8 cellular contexts compared by ENCODE assay signal in genomic region chr4:73222466-73223257, GRCh38. TPM values are rescaled to one million over a fixed set of nuclear protein-coding genes. Genes with fewer than 3 reads are reported as not detected.
DNase-seq lines count a peak whose midpoint lies in the region; ATAC-seq and TF ChIP-seq lines count a peak whose summit lies in the region.

No MANE protein-coding gene starts in this region.

- intact Hi-C loops in esophagus muscularis mucosa (cut with DNase I), result no loop called here
- intact Hi-C loops in testis (cut with DNase I; ENCODE audit: low total_unique reads), result no loop called here

- WGBS in esophagus muscularis mucosa, result 2% methylated on average over 6 of the region's 6 CpGs
- WGBS in testis, 2 donors, result 21 to 29% methylated on average over 6 of the region's 6 CpGs

- H3K4me3 ChIP-seq in esophagus muscularis mucosa (peak overlapping the region; percentile 53 to 58 (median 56)), testis (peak overlapping the region; percentile 31 to 58)

- no peaks in the 10 kb centered on the region for H3K9me3 Mint-ChIP-seq in activated CD8-positive, alpha-beta memory T cell treated with anti-CD3 and anti-CD28 coated beads, Interleukin-2, amount 10 ng/mL, durations not matched to agents 7 days and 5 days (ENCODE audit: low read depth)
- no peaks in the 10 kb centered on the region for H3K9me3 Mint-ChIP-seq in naive thymus-derived CD8-positive, alpha-beta T cell

- ATAC-seq in GM19463 (IDR thresholded peaks at IDR 0.05; ENCODE audit: unreplicated experiment) (peak; percentile 100), HG03571 (IDR thresholded peaks at IDR 0.05; ENCODE audit: unreplicated experiment) (peak; percentile 97)
- ATAC-seq in activated CD8-positive, alpha-beta memory T cell treated with anti-CD3 and anti-CD28 coated beads, Interleukin-2, amount 10 ng/mL, durations not matched to agents 7 days and 5 days, result peak; percentile 100
- peak; percentile 99 to 100 for ATAC-seq in naive thymus-derived CD8-positive, alpha-beta T cell

- H3K27ac ChIP-seq in esophagus muscularis mucosa (replicated peaks in 1 of 4) (peak overlapping the region; percentile 76 to 92 (median 80)), testis (peak overlapping the region; percentile 68 to 78)

- H3K9me3 ChIP-seq in esophagus muscularis mucosa (no peaks in the 10 kb centered on the region), testis (no peaks in the 10 kb centered on the region)

- peaks cover 6% of the 10 kb centered on the region for H3K36me3 Mint-ChIP-seq in activated CD8-positive, alpha-beta memory T cell treated with anti-CD3 and anti-CD28 coated beads, Interleukin-2, amount 10 ng/mL, durations not matched to agents 7 days and 5 days
- peaks cover 0 to 11% (median 1%) of the 10 kb centered on the region in 3 donors for H3K36me3 Mint-ChIP-seq in naive thymus-derived CD8-positive, alpha-beta T cell

- no peaks in the 10 kb centered on the region for H3K27me3 ChIP-seq in esophagus muscularis mucosa
- H3K27me3 ChIP-seq in testis, result no peaks in the 10 kb centered on the region

- no peak for TF ChIP-seq POLR2A in esophagus muscularis mucosa (IDR thresholded peaks at IDR 0.05; ENCODE audit: low read depth)
- TF ChIP-seq POLR2A in testis (IDR thresholded peaks at IDR 0.05), result no peak

- no peaks in the 10 kb centered on the region for H3K36me3 ChIP-seq in esophagus muscularis mucosa
- no peaks in the 10 kb centered on the region for H3K36me3 ChIP-seq in testis (ENCODE audit: low read depth, missing control alignments)

- peaks cover 20% of the 10 kb centered on the region for H3K4me1 Mint-ChIP-seq in activated CD8-positive, alpha-beta memory T cell treated with anti-CD3 and anti-CD28 coated beads, Interleukin-2, amount 10 ng/mL, durations not matched to agents 7 days and 5 days
- H3K4me1 Mint-ChIP-seq in naive thymus-derived CD8-positive, alpha-beta T cell, result peaks cover 7 to 47% (median 39%) of the 10 kb centered on the region in 4 donors

- CTCF ChIA-PET in activated CD8-positive, alpha-beta memory T cell treated with anti-CD3 and anti-CD28 coated beads, Interleukin-2, amount 10 ng/mL, durations not matched to agents 7 days and 5 days (lab: Charles Lee), result interaction anchor here (0.8 to 3.3 kb wide), 3 partner anchors 10 to 37 kb away, joined by 3 to 14 read pairs (median 4); no protein-coding TSS in a partner anchor

- peaks cover 31 to 48% (median 43%) of the 10 kb centered on the region in 4 donors for H3K4me1 ChIP-seq in esophagus muscularis mucosa
- peaks cover 14% of the 10 kb centered on the region for H3K4me1 ChIP-seq in testis

- no peaks in the 10 kb centered on the region for H3K27me3 Mint-ChIP-seq in activated CD8-positive, alpha-beta memory T cell treated with anti-CD3 and anti-CD28 coated beads, Interleukin-2, amount 10 ng/mL, durations not matched to agents 7 days and 5 days
- H3K27me3 Mint-ChIP-seq in naive thymus-derived CD8-positive, alpha-beta T cell, result no peaks in the 10 kb centered on the region

- no peak overlapping the region for H3K27ac Mint-ChIP-seq in activated CD8-positive, alpha-beta memory T cell treated with anti-CD3 and anti-CD28 coated beads, Interleukin-2, amount 10 ng/mL, durations not matched to agents 7 days and 5 days
- no peak overlapping the region for H3K27ac Mint-ChIP-seq in naive thymus-derived CD8-positive, alpha-beta T cell

- H3K4me3 Mint-ChIP-seq in activated CD8-positive, alpha-beta memory T cell treated with anti-CD3 and anti-CD28 coated beads, Interleukin-2, amount 10 ng/mL, durations not matched to agents 7 days and 5 days, result no peak overlapping the region
- no peak overlapping the region for H3K4me3 Mint-ChIP-seq in naive thymus-derived CD8-positive, alpha-beta T cell

- TF ChIP-seq EP300 in esophagus muscularis mucosa (IDR thresholded peaks at IDR 0.05), result no peak

- peak in 1 of 3 experiments; percentile 5 for TF ChIP-seq CTCF in esophagus muscularis mucosa (IDR thresholded peaks at IDR 0.05)
- no peak for TF ChIP-seq CTCF in testis (IDR thresholded peaks at IDR 0.05)

- DNase-seq in DMS114 treated with DMSO at 0.1 percent for 48 hours (lab: John Stamatoyannopoulos, UW; ENCODE audit: unreplicated experiment), result peak; percentile 16
- DNase-seq in NCI-H774 (lab: John Stamatoyannopoulos, UW), result peak; percentile 90
- DNase-seq in activated CD8-positive, alpha-beta memory T cell treated with anti-CD3 and anti-CD28 coated beads, Interleukin-2, amount 10 ng/mL, durations not matched to agents 7 days and 5 days, result peak; percentile 73
- no peak for DNase-seq in esophagus muscularis mucosa (ENCODE audit: extremely low spot score)
- peak; percentile 5 to 85 (median 62) for DNase-seq in naive thymus-derived CD8-positive, alpha-beta T cell
- peak; percentile 79 for DNase-seq in testis

- POLR2A ChIA-PET in naive thymus-derived CD8-positive, alpha-beta T cell (lab: Charles Lee), result interaction anchor here (0.6 to 1.2 kb wide), 3 partner anchors 18 to 38 kb away, joined by 3 to 14 read pairs (median 3); partner anchors contain the start of gene ANKRD17

RNA-seq across cellular contexts. Expression of gene ANKRD17, which starts 35.9 kb away (rescaled TPM):
- total RNA-seq in activated CD8-positive, alpha-beta memory T cell treated with anti-CD3 and anti-CD28 coated beads, Interleukin-2, amount 10 ng/mL, durations not matched to agents 7 days and 5 days, result 10 to 100 TPM; 50.6 to 57.5 TPM
- 10 to 100 TPM; 47.9 to 58.1 (median 54.7) TPM for total RNA-seq in esophagus muscularis mucosa
- 10 to 100 TPM; 63.4 to 67.6 TPM for total RNA-seq in naive thymus-derived CD8-positive, alpha-beta T cell
- polyA plus RNA-seq in naive thymus-derived CD8-positive, alpha-beta T cell, result 10 to 100 TPM in 2 of 3 donors, 1 to 10 TPM in 1; 9.9 to 16.5 (median 10.8) TPM
- 10 to 100 TPM; 68.9 to 78.3 TPM for total RNA-seq in testis
- polyA plus RNA-seq in testis (ENCODE audit: insufficient read depth, low read depth, low replicate concordance), result 26.9 TPM
